ENCODE assay signal across 1 cellular context in the genomic region with DNA sequence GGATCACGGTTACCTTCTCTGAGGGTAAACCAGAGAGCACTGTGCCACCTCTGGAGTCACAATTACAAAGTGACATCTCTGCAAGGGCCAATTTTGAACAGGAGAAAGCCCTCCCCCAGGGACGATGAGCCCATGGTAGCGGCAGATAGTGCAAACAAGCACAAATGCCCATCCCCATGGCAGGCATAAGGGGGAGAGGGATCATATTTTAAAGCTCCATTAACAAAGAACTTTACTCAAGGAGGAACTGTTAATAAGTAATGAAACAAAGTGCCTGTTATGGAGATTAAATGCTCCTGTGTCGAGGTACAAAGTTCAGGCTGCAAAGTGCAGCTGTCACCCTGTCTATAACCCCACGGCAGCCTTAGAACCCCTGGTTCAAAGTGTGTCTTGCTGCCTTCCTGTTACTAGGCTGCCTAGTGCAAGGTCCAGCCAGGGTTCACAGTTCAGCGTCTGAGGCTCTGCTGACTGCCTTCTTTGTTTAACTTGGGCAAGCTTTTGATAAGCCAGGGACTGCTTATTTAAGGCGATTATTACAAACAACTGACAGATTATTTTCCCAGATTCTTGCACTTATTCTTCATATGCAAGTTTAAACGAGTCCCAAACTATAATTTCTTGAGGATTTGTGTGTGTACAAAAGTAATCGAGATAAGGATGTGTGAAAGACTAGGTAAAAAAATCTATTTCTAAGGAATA.
A peak's percentile ranks its signal among the peaks of the same experiment; 100 is the strongest.
TF ChIP-seq lines count a peak whose summit lies in the region.

No MANE protein-coding gene starts in this region.

TF ChIP-seq in HepG2, 621 proteins besides CTCF, POLR2A, EP300 and RAD21 (continued from another document and continues in another):
- TF ChIP-seq, protein P1, sequence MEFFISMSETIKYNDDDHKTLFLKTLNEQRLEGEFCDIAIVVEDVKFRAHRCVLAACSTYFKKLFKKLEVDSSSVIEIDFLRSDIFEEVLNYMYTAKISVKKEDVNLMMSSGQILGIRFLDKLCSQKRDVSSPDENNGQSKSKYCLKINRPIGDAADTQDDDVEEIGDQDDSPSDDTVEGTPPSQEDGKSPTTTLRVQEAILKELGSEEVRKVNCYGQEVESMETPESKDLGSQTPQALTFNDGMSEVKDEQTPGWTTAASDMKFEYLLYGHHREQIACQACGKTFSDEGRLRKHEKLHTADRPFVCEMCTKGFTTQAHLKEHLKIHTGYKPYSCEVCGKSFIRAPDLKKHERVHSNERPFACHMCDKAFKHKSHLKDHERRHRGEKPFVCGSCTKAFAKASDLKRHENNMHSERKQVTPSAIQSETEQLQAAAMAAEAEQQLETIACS (CRISPR knock-in tag; IDR thresholded peaks at IDR 0.05): no peak
- TF ChIP-seq ZFP36 (IDR thresholded peaks at IDR 0.05; ENCODE audit: borderline replicate concordance, low read depth, low read length, partially characterized antibody) (no peak), ZNF777 (CRISPR knock-in tag; IDR thresholded peaks at IDR 0.05) (no peak), IRF2 (CRISPR knock-in tag; IDR thresholded peaks at IDR 0.05) (peak; percentile 93), U2AF2 (IDR thresholded peaks at IDR 0.05; ENCODE audit: low read depth, low read length) (no peak), STAT5B (CRISPR knock-in tag; IDR thresholded peaks at IDR 0.05) (peak; percentile 56; the same call in 1 of the 2 replicates), KAT2B (IDR thresholded peaks at IDR 0.05; ENCODE audit: borderline replicate concordance, low read depth, low read length) (no peak), LCORL (IDR thresholded peaks at IDR 0.05) (no peak), LCORL (CRISPR knock-in tag; IDR thresholded peaks at IDR 0.05) (peak; percentile 83), ZNF3 (CRISPR knock-in tag; IDR thresholded peaks at IDR 0.05) (no peak), ZNF883 (CRISPR knock-in tag; IDR thresholded peaks at IDR 0.05; ENCODE audit: not compliant biosample characterization) (peak; percentile 57), ZMYM2 (CRISPR knock-in tag; IDR thresholded peaks at IDR 0.05) (peak; percentile 100), ZNF441 (CRISPR knock-in tag; IDR thresholded peaks at IDR 0.05; ENCODE audit: borderline replicate concordance) (peak; percentile 35; the same call in 1 of the 2 replicates), ZNF577 (CRISPR knock-in tag; IDR thresholded peaks at IDR 0.05; ENCODE audit: borderline replicate concordance, low read depth) (no peak), FOXP1 (IDR thresholded peaks at IDR 0.05) (no peak), FOXP1 (CRISPR knock-in tag; IDR thresholded peaks at IDR 0.05) (peak; percentile 94), MEIS1 (CRISPR knock-in tag; IDR thresholded peaks at IDR 0.05; ENCODE audit: borderline replicate concordance) (peak; percentile 96; the same call in 1 of the 2 replicates), JUNB (CRISPR knock-in tag; IDR thresholded peaks at IDR 0.05; ENCODE audit: borderline replicate concordance) (no peak; the same call in 1 of the 2 replicates), ZNF337 (CRISPR knock-in tag; IDR thresholded peaks at IDR 0.05; ENCODE audit: borderline replicate concordance, low read depth) (0 out of 2 replicates have a peak, but pooled peaks have one; percentile 90), ZNF652 (CRISPR knock-in tag; IDR thresholded peaks at IDR 0.05; ENCODE audit: borderline replicate concordance, low read depth) (peak; percentile 73; the same call in 1 of the 2 replicates), NFATC3 (CRISPR knock-in tag; IDR thresholded peaks at IDR 0.05) (no peak), ZNF776 (CRISPR knock-in tag; IDR thresholded peaks at IDR 0.05) (no peak), NPAS2 (CRISPR knock-in tag; IDR thresholded peaks at IDR 0.05; ENCODE audit: borderline replicate concordance) (no peak), ARNT (IDR thresholded peaks at IDR 0.05) (no peak), ZNF383 (CRISPR knock-in tag; IDR thresholded peaks at IDR 0.05; ENCODE audit: borderline replicate concordance) (no peak), KDM5A (IDR thresholded peaks at IDR 0.05; ENCODE audit: borderline replicate concordance, low read length) (no peak), ZIK1 (CRISPR knock-in tag; IDR thresholded peaks at IDR 0.05; ENCODE audit: borderline replicate concordance, low read depth) (0 out of 2 replicates have a peak, but pooled peaks have one; percentile 46), MAF1 (CRISPR knock-in tag; IDR thresholded peaks at IDR 0.05; ENCODE audit: borderline replicate concordance) (no peak), PHF21A (CRISPR knock-in tag; IDR thresholded peaks at IDR 0.05) (peak; percentile 97), SATB2 (CRISPR knock-in tag; IDR thresholded peaks at IDR 0.05) (no peak), GZF1 (CRISPR knock-in tag; IDR thresholded peaks at IDR 0.05) (no peak), ZNF572 (CRISPR knock-in tag; IDR thresholded peaks at IDR 0.05) (no peak)
- TF ChIP-seq, protein P2, sequence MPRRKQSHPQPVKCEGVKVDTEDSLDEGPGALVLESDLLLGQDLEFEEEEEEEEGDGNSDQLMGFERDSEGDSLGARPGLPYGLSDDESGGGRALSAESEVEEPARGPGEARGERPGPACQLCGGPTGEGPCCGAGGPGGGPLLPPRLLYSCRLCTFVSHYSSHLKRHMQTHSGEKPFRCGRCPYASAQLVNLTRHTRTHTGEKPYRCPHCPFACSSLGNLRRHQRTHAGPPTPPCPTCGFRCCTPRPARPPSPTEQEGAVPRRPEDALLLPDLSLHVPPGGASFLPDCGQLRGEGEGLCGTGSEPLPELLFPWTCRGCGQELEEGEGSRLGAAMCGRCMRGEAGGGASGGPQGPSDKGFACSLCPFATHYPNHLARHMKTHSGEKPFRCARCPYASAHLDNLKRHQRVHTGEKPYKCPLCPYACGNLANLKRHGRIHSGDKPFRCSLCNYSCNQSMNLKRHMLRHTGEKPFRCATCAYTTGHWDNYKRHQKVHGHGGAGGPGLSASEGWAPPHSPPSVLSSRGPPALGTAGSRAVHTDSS (CRISPR knock-in tag; conservative IDR thresholded peaks at IDR 0.05): no peak
- TF ChIP-seq, protein P3, sequence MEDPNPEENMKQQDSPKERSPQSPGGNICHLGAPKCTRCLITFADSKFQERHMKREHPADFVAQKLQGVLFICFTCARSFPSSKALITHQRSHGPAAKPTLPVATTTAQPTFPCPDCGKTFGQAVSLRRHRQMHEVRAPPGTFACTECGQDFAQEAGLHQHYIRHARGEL (CRISPR knock-in tag; IDR thresholded peaks at IDR 0.05): no peak
- TF ChIP-seq, protein P4, sequence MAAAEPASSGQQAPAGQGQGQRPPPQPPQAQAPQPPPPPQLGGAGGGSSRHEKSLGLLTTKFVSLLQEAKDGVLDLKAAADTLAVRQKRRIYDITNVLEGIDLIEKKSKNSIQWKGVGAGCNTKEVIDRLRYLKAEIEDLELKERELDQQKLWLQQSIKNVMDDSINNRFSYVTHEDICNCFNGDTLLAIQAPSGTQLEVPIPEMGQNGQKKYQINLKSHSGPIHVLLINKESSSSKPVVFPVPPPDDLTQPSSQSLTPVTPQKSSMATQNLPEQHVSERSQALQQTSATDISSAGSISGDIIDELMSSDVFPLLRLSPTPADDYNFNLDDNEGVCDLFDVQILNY (CRISPR knock-in tag; conservative IDR thresholded peaks at IDR 0.05): no peak
- TF ChIP-seq, protein P5, sequence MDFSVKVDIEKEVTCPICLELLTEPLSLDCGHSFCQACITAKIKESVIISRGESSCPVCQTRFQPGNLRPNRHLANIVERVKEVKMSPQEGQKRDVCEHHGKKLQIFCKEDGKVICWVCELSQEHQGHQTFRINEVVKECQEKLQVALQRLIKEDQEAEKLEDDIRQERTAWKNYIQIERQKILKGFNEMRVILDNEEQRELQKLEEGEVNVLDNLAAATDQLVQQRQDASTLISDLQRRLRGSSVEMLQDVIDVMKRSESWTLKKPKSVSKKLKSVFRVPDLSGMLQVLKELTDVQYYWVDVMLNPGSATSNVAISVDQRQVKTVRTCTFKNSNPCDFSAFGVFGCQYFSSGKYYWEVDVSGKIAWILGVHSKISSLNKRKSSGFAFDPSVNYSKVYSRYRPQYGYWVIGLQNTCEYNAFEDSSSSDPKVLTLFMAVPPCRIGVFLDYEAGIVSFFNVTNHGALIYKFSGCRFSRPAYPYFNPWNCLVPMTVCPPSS (IDR thresholded peaks at IDR 0.05): no peak
- TF ChIP-seq, protein P6, sequence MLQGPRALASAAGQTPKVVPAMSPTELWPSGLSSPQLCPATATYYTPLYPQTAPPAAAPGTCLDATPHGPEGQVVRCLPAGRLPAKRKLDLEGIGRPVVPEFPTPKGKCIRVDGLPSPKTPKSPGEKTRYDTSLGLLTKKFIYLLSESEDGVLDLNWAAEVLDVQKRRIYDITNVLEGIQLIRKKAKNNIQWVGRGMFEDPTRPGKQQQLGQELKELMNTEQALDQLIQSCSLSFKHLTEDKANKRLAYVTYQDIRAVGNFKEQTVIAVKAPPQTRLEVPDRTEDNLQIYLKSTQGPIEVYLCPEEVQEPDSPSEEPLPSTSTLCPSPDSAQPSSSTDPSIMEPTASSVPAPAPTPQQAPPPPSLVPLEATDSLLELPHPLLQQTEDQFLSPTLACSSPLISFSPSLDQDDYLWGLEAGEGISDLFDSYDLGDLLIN (CRISPR knock-in tag; IDR thresholded peaks at IDR 0.05; ENCODE audit: borderline replicate concordance): no peak
- TF ChIP-seq, protein P7, sequence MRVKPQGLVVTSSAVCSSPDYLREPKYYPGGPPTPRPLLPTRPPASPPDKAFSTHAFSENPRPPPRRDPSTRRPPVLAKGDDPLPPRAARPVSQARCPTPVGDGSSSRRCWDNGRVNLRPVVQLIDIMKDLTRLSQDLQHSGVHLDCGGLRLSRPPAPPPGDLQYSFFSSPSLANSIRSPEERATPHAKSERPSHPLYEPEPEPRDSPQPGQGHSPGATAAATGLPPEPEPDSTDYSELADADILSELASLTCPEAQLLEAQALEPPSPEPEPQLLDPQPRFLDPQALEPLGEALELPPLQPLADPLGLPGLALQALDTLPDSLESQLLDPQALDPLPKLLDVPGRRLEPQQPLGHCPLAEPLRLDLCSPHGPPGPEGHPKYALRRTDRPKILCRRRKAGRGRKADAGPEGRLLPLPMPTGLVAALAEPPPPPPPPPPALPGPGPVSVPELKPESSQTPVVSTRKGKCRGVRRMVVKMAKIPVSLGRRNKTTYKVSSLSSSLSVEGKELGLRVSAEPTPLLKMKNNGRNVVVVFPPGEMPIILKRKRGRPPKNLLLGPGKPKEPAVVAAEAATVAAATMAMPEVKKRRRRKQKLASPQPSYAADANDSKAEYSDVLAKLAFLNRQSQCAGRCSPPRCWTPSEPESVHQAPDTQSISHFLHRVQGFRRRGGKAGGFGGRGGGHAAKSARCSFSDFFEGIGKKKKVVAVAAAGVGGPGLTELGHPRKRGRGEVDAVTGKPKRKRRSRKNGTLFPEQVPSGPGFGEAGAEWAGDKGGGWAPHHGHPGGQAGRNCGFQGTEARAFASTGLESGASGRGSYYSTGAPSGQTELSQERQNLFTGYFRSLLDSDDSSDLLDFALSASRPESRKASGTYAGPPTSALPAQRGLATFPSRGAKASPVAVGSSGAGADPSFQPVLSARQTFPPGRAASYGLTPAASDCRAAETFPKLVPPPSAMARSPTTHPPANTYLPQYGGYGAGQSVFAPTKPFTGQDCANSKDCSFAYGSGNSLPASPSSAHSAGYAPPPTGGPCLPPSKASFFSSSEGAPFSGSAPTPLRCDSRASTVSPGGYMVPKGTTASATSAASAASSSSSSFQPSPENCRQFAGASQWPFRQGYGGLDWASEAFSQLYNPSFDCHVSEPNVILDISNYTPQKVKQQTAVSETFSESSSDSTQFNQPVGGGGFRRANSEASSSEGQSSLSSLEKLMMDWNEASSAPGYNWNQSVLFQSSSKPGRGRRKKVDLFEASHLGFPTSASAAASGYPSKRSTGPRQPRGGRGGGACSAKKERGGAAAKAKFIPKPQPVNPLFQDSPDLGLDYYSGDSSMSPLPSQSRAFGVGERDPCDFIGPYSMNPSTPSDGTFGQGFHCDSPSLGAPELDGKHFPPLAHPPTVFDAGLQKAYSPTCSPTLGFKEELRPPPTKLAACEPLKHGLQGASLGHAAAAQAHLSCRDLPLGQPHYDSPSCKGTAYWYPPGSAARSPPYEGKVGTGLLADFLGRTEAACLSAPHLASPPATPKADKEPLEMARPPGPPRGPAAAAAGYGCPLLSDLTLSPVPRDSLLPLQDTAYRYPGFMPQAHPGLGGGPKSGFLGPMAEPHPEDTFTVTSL (CRISPR knock-in tag; IDR thresholded peaks at IDR 0.05; ENCODE audit: borderline replicate concordance): peak; percentile 95
- TF ChIP-seq, protein P8, sequence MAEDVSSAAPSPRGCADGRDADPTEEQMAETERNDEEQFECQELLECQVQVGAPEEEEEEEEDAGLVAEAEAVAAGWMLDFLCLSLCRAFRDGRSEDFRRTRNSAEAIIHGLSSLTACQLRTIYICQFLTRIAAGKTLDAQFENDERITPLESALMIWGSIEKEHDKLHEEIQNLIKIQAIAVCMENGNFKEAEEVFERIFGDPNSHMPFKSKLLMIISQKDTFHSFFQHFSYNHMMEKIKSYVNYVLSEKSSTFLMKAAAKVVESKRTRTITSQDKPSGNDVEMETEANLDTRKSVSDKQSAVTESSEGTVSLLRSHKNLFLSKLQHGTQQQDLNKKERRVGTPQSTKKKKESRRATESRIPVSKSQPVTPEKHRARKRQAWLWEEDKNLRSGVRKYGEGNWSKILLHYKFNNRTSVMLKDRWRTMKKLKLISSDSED (CRISPR knock-in tag; IDR thresholded peaks at IDR 0.05): no peak
- TF ChIP-seq, protein P9, sequence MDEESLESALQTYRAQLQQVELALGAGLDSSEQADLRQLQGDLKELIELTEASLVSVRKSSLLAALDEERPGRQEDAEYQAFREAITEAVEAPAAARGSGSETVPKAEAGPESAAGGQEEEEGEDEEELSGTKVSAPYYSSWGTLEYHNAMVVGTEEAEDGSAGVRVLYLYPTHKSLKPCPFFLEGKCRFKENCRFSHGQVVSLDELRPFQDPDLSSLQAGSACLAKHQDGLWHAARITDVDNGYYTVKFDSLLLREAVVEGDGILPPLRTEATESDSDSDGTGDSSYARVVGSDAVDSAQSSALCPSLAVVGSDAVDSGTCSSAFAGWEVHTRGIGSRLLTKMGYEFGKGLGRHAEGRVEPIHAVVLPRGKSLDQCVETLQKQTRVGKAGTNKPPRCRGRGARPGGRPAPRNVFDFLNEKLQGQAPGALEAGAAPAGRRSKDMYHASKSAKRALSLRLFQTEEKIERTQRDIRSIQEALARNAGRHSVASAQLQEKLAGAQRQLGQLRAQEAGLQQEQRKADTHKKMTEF (CRISPR knock-in tag; IDR thresholded peaks at IDR 0.05): peak; percentile 99
